In the genomic region with DNA sequence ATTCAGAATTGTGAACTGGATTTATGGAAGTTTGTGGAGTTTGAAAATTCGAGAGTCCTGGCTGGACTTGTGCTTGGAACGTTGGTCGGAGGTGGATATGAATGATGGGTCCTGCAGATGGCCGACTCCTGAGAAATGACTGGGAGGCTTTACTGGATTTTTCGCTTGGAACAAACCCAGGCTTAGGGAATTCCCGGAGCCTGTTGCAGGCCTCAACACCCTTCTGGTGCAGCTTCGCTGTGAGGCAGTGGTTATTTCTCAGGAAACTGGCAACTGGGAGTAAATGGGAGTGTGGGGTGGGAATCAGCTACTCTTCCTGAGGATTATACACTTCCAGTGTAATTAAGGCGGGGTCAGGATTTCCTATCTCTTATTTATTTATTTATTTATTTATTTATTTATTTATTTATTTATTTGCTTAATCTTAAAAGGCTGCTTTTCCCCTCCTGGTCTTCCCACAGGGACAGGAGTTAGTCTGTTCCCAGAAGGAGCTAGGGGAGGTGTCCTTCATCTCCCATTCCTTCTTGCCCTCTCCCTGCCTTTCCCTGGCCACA, we compare ENCODE assay signal across 11 cellular contexts. TPM values are rescaled to one million over a fixed set of nuclear protein-coding genes. Genes with fewer than 3 reads are reported as not detected.
DNase-seq lines count a peak whose midpoint lies in the region; ATAC-seq, FAIRE-seq and TF ChIP-seq lines count a peak whose summit lies in the region.
"Had no signal": no experiment of that assay in that cellular context is flagged by ENCODE, and none has a peak within 500 bp of the region (broad histone marks: within the 10 kb centered on the region; RNA-seq: fewer than 3 reads in every experiment).

No MANE protein-coding gene starts in this region.

- H3K27me3 ChIP-seq in adipocyte (replicated peaks; ENCODE audit: control insufficient read depth, insufficient read depth, low read length) (no peaks in the 10 kb centered on the region), keratinocyte (ENCODE audit: control insufficient read depth, extremely low read depth, insufficient read depth, low read length) (no peaks in the 10 kb centered on the region), tibial artery (no peaks in the 10 kb centered on the region)

- H3K9me3 ChIP-seq in adipocyte (ENCODE audit: control insufficient read depth, low read length): no peaks in the 10 kb centered on the region
- no peaks in the 10 kb centered on the region for H3K9me3 ChIP-seq in keratinocyte (ENCODE audit: control insufficient read depth, low read depth, low read length)
- no peaks in the 10 kb centered on the region for H3K9me3 ChIP-seq in tibial artery

- ATAC-seq in activated naive CD4-positive, alpha-beta T cell treated with anti-CD3 and anti-CD28 coated beads, Interleukin-2, amount 50 U/mL, for 72 hours: no peak

- no peaks in the 10 kb centered on the region for H3K36me3 ChIP-seq in adipocyte (ENCODE audit: control insufficient read depth, insufficient read depth, low read length, severe bottlenecking)
- H3K36me3 ChIP-seq in keratinocyte (ENCODE audit: control insufficient read depth in 2 of 2, extremely low read depth in 1 of 2, insufficient read depth in 2 of 2, low read length in 2 of 2): peaks cover 0 to 3% of the 10 kb centered on the region in 2 experiments
- no peaks in the 10 kb centered on the region for H3K36me3 ChIP-seq in tibial artery

- dilution Hi-C loops in keratinocyte (cut with MboI; ENCODE audit: extremely low pct_ligation_motif_present, low sequenced_read_pairs): no loop called here

- H3K4me3 Mint-ChIP-seq in mesothelial cell of epicardium: no peak overlapping the region

- intact Hi-C loops in tibial artery (cut with DNase I; ENCODE audit: low total_unique reads): no loop called here

- H3K4me1 ChIP-seq in adipocyte (ENCODE audit: control insufficient read depth, insufficient read depth, low read length) (peaks cover 81% of the 10 kb centered on the region), keratinocyte (ENCODE audit: control insufficient read depth, extremely low read depth, insufficient read depth, low read length) (peaks cover 65% of the 10 kb centered on the region), tibial artery (peaks cover 12 to 96% (median 75%) of the 10 kb centered on the region in 4 donors)

- no peaks in the 10 kb centered on the region for H3K27me3 Mint-ChIP-seq in mesothelial cell of epicardium (ENCODE audit: low read depth)

- no peak for FAIRE-seq in keratinocyte (lab: Jason Lieb, UNC)
- FAIRE-seq: kidney had no signal

- H4K20me1 ChIP-seq in keratinocyte (ENCODE audit: control insufficient read depth, extremely low read depth, insufficient read depth, low read length): peaks cover 40% of the 10 kb centered on the region

- H3K4me1 Mint-ChIP-seq in mesothelial cell of epicardium: peaks cover 52% of the 10 kb centered on the region

- TF ChIP-seq CTCF in keratinocyte (optimal IDR thresholded peaks at IDR 0.05 in 1 of 3, IDR thresholded peaks at IDR 0.05 in 1 of 3, conservative IDR thresholded peaks at IDR 0.05 in 1 of 3; ENCODE audit: extremely low read depth in 1 of 3, insufficient read depth in 2 of 3, low read length in 3 of 3) (no peak), tibial artery (IDR thresholded peaks at IDR 0.05) (no peak), mesothelial cell of epicardium (IDR thresholded peaks at IDR 0.05; ENCODE audit: unreplicated experiment) (no peak)

- H3K9ac ChIP-seq in adipocyte (ENCODE audit: low read length) (peak overlapping the region; percentile 73), keratinocyte (ENCODE audit: control insufficient read depth, extremely low read depth, insufficient read depth, low read length) (no peak overlapping the region)

- peaks cover 0 to 10% of the 10 kb centered on the region in 2 donors for H3K36me3 Mint-ChIP-seq in activated naive CD4-positive, alpha-beta T cell treated with anti-CD3 and anti-CD28 coated beads, Interleukin-2, amount 50 U/mL, for 72 hours
- H3K36me3 Mint-ChIP-seq in mesothelial cell of epicardium: no peaks in the 10 kb centered on the region

- H2AFZ ChIP-seq in keratinocyte (ENCODE audit: control insufficient read depth, low read length): no peak overlapping the region

- peaks cover 91% of the 10 kb centered on the region for H3K79me2 ChIP-seq in keratinocyte (ENCODE audit: control insufficient read depth, insufficient read depth, low read length)

- H3K9me3 Mint-ChIP-seq in activated naive CD4-positive, alpha-beta T cell treated with anti-CD3 and anti-CD28 coated beads, Interleukin-2, amount 50 U/mL, for 72 hours: no peaks in the 10 kb centered on the region
- no peaks in the 10 kb centered on the region for H3K9me3 Mint-ChIP-seq in mesothelial cell of epicardium

- H3K4me2 ChIP-seq in keratinocyte (ENCODE audit: control insufficient read depth, extremely low read depth, insufficient read depth, low read depth, low read length): peak overlapping the region; percentile 50

- peak overlapping the region; percentile 46 to 93 for H3K27ac Mint-ChIP-seq in activated naive CD4-positive, alpha-beta T cell treated with anti-CD3 and anti-CD28 coated beads, Interleukin-2, amount 50 U/mL, for 72 hours
- no peak overlapping the region for H3K27ac Mint-ChIP-seq in mesothelial cell of epicardium

- no peak for DNase-seq in activated naive CD4-positive, alpha-beta T cell treated with anti-CD3 and anti-CD28 coated beads, Interleukin-2, amount 50 U/mL, for 72 hours (ENCODE audit: low spot score in 2 of 2)
- DNase-seq in activated naive CD4-positive, alpha-beta T cell treated with anti-CD3 and anti-CD28 coated beads, Interleukin-2, amount 50 U/mL, for 16 hours: no peak
- DNase-seq in adipocyte (ENCODE audit: low read depth) (no peak), keratinocyte (ENCODE audit: low read depth, low spot score) (no peak), tibial artery (no peak), amniotic stem cell (lab: John Stamatoyannopoulos, UW) (no peak), RKO (ENCODE audit: low spot score) (no peak), mesothelial cell of epicardium (ENCODE audit: low spot score in 2 of 2, unreplicated experiment in 2 of 2) (no peak)
- DNase-seq: effector CD8-positive, alpha-beta T cell had no signal

- H3K27ac ChIP-seq in keratinocyte (ENCODE audit: control insufficient read depth, insufficient read depth, low read length) (peak overlapping the region; percentile 22), tibial artery (peak overlapping the region; percentile 50 to 74)
- H3K27ac ChIP-seq: SK-N-MC had no signal

- H3K9me1 ChIP-seq in keratinocyte (ENCODE audit: control insufficient read depth, extremely low read depth, insufficient read depth, low read length): peaks cover 5% of the 10 kb centered on the region

- H3K4me3 ChIP-seq in adipocyte (ENCODE audit: low read length) (peak overlapping the region; percentile 62), keratinocyte (ENCODE audit: control insufficient read depth in 2 of 3, extremely low read depth in 1 of 3, insufficient read depth in 2 of 3, low read depth in 1 of 3, low read length in 3 of 3) (no peak overlapping the region), tibial artery (no peak overlapping the region)
- H3K4me3 ChIP-seq: SK-N-MC had no signal

RNA-seq across cellular contexts. Expression of a gene that starts 21.1 kb away (rescaled TPM):
- total RNA-seq in activated naive CD4-positive, alpha-beta T cell treated with anti-CD3 and anti-CD28 coated beads, Interleukin-2, amount 50 U/mL, for 72 hours: 100 to 1,000 TPM in 1 of 2 donors, 10 to 100 TPM in 1; 69.4 to 116 TPM
- polyA plus RNA-seq in keratinocyte: 41.5 to 67.0 TPM (median 42.1 TPM) in 3 replicates
- polyA plus RNA-seq in keratinocyte (2011; ENCODE audit: low read depth): 21.7 TPM
- polyA plus RNA-seq in keratinocyte (2011; cell fraction: cytosol; rRNA removed): 60.1 and 61.0 TPM in 2 replicates
- polyA plus RNA-seq in keratinocyte (2011; cell fraction: nucleus; rRNA removed): 49.3 and 51.2 TPM in 2 replicates
- polyA plus RNA-seq in keratinocyte (2012; ENCODE audit: low replicate concordance): 44.0 and 47.9 TPM in 2 replicates
- 52.2 to 83.1 TPM (median 53.9 TPM) in 3 replicates for polyA minus RNA-seq in keratinocyte
- polyA minus RNA-seq in keratinocyte (2011; cell fraction: cytosol; rRNA and poly(A)+ RNA removed): 45.8 TPM
- 18.9 and 26.6 TPM in 2 replicates for polyA minus RNA-seq in keratinocyte (2011; cell fraction: nucleus; rRNA and poly(A)+ RNA removed)
- total RNA-seq in mesothelial cell of epicardium: 59.0 to 60.2 TPM (median 59.1 TPM) in 3 replicates
